Comparison of ENCODE assay signal across 1 cellular context in the genomic region with DNA sequence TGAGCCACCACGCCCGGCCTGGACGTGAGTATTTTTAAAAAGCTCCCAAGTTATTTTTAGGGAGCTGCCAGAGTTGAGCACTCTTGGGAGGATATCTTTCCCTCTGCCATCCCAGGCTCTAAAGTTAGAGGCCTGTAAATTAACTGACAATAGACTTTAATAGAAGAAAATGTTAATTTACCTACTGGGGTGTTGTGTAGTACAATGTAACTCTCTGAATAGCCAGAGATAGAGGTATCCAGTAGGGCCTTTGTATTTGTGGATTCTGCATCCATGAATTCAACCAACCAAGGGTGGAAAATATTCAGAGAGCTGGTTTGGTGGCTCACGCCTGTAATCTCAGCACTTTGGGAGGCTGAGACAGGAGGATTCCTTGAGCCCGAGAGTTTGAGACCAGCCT.
TF ChIP-seq lines count a peak whose summit lies in the region.

No MANE protein-coding gene starts in this region.

TF ChIP-seq in WTC11, 78 proteins besides CTCF, POLR2A, EP300 and RAD21 (continued from another document):
- TF ChIP-seq, protein P1, sequence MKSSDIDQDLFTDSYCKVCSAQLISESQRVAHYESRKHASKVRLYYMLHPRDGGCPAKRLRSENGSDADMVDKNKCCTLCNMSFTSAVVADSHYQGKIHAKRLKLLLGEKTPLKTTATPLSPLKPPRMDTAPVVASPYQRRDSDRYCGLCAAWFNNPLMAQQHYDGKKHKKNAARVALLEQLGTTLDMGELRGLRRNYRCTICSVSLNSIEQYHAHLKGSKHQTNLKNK (CRISPR knock-in tag; IDR thresholded peaks at IDR 0.05): no peak
- TF ChIP-seq, protein P2, sequence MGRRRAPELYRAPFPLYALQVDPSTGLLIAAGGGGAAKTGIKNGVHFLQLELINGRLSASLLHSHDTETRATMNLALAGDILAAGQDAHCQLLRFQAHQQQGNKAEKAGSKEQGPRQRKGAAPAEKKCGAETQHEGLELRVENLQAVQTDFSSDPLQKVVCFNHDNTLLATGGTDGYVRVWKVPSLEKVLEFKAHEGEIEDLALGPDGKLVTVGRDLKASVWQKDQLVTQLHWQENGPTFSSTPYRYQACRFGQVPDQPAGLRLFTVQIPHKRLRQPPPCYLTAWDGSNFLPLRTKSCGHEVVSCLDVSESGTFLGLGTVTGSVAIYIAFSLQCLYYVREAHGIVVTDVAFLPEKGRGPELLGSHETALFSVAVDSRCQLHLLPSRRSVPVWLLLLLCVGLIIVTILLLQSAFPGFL (CRISPR knock-in tag; IDR thresholded peaks at IDR 0.05; ENCODE audit: borderline replicate concordance): no peak
- TF ChIP-seq, protein P3, sequence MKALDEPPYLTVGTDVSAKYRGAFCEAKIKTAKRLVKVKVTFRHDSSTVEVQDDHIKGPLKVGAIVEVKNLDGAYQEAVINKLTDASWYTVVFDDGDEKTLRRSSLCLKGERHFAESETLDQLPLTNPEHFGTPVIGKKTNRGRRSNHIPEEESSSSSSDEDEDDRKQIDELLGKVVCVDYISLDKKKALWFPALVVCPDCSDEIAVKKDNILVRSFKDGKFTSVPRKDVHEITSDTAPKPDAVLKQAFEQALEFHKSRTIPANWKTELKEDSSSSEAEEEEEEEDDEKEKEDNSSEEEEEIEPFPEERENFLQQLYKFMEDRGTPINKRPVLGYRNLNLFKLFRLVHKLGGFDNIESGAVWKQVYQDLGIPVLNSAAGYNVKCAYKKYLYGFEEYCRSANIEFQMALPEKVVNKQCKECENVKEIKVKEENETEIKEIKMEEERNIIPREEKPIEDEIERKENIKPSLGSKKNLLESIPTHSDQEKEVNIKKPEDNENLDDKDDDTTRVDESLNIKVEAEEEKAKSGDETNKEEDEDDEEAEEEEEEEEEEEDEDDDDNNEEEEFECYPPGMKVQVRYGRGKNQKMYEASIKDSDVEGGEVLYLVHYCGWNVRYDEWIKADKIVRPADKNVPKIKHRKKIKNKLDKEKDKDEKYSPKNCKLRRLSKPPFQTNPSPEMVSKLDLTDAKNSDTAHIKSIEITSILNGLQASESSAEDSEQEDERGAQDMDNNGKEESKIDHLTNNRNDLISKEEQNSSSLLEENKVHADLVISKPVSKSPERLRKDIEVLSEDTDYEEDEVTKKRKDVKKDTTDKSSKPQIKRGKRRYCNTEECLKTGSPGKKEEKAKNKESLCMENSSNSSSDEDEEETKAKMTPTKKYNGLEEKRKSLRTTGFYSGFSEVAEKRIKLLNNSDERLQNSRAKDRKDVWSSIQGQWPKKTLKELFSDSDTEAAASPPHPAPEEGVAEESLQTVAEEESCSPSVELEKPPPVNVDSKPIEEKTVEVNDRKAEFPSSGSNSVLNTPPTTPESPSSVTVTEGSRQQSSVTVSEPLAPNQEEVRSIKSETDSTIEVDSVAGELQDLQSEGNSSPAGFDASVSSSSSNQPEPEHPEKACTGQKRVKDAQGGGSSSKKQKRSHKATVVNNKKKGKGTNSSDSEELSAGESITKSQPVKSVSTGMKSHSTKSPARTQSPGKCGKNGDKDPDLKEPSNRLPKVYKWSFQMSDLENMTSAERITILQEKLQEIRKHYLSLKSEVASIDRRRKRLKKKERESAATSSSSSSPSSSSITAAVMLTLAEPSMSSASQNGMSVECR (CRISPR knock-in tag; IDR thresholded peaks at IDR 0.05; ENCODE audit: borderline replicate concordance): no peak
- TF ChIP-seq KAT7 (CRISPR knock-in tag; IDR thresholded peaks at IDR 0.05; ENCODE audit: borderline replicate concordance) (no peak), NR1H2 (CRISPR knock-in tag; IDR thresholded peaks at IDR 0.05) (no peak)
